Comparison of ENCODE assay signal across 1 cellular context in the genomic region with DNA sequence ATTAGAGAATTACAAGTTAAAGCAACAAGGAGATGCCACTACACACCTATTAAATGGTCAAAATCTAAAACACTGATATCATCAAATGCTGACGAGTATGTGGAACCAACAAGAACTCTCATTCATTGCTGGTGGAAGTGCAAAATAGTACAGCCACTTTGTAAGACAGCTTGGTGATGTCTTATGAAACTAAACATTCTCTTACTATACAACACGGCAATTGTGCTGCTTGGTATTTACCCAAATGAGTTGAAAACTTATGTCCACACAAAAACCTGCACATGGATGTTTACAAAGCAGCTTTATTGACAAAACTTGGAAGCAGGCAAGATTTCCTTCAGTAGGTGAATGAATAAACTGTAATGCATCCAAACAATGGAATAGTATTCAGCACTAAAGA.
TF ChIP-seq lines count a peak whose summit lies in the region.

No MANE protein-coding gene starts in this region.

TF ChIP-seq in HepG2, 621 proteins besides CTCF, POLR2A, EP300 and RAD21:
- TF ChIP-seq, protein P1, sequence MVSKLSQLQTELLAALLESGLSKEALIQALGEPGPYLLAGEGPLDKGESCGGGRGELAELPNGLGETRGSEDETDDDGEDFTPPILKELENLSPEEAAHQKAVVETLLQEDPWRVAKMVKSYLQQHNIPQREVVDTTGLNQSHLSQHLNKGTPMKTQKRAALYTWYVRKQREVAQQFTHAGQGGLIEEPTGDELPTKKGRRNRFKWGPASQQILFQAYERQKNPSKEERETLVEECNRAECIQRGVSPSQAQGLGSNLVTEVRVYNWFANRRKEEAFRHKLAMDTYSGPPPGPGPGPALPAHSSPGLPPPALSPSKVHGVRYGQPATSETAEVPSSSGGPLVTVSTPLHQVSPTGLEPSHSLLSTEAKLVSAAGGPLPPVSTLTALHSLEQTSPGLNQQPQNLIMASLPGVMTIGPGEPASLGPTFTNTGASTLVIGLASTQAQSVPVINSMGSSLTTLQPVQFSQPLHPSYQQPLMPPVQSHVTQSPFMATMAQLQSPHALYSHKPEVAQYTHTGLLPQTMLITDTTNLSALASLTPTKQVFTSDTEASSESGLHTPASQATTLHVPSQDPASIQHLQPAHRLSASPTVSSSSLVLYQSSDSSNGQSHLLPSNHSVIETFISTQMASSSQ (IDR thresholded peaks at IDR 0.05; ENCODE audit: low read depth), result no peak
- TF ChIP-seq, protein P1 (CRISPR knock-in tag; IDR thresholded peaks at IDR 0.05; ENCODE audit: borderline replicate concordance), result no peak
- no peak for TF ChIP-seq ERF (CRISPR knock-in tag; IDR thresholded peaks at IDR 0.05)
- TF ChIP-seq ZNF343 (CRISPR knock-in tag; IDR thresholded peaks at IDR 0.05), result no peak
- TF ChIP-seq ZNF232 (CRISPR knock-in tag; IDR thresholded peaks at IDR 0.05; ENCODE audit: borderline replicate concordance), result no peak
- TF ChIP-seq FOXA3 (CRISPR knock-in tag; IDR thresholded peaks at IDR 0.05), result peak; percentile 46
- TF ChIP-seq, protein P2, sequence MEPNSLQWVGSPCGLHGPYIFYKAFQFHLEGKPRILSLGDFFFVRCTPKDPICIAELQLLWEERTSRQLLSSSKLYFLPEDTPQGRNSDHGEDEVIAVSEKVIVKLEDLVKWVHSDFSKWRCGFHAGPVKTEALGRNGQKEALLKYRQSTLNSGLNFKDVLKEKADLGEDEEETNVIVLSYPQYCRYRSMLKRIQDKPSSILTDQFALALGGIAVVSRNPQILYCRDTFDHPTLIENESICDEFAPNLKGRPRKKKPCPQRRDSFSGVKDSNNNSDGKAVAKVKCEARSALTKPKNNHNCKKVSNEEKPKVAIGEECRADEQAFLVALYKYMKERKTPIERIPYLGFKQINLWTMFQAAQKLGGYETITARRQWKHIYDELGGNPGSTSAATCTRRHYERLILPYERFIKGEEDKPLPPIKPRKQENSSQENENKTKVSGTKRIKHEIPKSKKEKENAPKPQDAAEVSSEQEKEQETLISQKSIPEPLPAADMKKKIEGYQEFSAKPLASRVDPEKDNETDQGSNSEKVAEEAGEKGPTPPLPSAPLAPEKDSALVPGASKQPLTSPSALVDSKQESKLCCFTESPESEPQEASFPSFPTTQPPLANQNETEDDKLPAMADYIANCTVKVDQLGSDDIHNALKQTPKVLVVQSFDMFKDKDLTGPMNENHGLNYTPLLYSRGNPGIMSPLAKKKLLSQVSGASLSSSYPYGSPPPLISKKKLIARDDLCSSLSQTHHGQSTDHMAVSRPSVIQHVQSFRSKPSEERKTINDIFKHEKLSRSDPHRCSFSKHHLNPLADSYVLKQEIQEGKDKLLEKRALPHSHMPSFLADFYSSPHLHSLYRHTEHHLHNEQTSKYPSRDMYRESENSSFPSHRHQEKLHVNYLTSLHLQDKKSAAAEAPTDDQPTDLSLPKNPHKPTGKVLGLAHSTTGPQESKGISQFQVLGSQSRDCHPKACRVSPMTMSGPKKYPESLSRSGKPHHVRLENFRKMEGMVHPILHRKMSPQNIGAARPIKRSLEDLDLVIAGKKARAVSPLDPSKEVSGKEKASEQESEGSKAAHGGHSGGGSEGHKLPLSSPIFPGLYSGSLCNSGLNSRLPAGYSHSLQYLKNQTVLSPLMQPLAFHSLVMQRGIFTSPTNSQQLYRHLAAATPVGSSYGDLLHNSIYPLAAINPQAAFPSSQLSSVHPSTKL (CRISPR knock-in tag; IDR thresholded peaks at IDR 0.05), result 0 out of 2 replicates have a peak, but pooled peaks have one; percentile 13
- no peak for TF ChIP-seq ZNF543 (CRISPR knock-in tag; IDR thresholded peaks at IDR 0.05)
- no peak for TF ChIP-seq ZNF670 (CRISPR knock-in tag; IDR thresholded peaks at IDR 0.05; ENCODE audit: borderline replicate concordance)
- TF ChIP-seq ETV5 (CRISPR knock-in tag; IDR thresholded peaks at IDR 0.05; ENCODE audit: borderline replicate concordance), result no peak
- TF ChIP-seq FOXA1 (IDR thresholded peaks at IDR 0.05), result no peak
- TF ChIP-seq FOXA1 (CRISPR knock-in tag; IDR thresholded peaks at IDR 0.05), result 0 out of 2 replicates have a peak, but pooled peaks have one; percentile 41
- TF ChIP-seq MTA3 (CRISPR knock-in tag; IDR thresholded peaks at IDR 0.05), result no peak
- TF ChIP-seq FIP1L1 (IDR thresholded peaks at IDR 0.05; ENCODE audit: borderline replicate concordance, insufficient read depth, low read depth, low read length), result no peak
